23 cellular contexts compared by ENCODE assay signal in the genomic region with DNA sequence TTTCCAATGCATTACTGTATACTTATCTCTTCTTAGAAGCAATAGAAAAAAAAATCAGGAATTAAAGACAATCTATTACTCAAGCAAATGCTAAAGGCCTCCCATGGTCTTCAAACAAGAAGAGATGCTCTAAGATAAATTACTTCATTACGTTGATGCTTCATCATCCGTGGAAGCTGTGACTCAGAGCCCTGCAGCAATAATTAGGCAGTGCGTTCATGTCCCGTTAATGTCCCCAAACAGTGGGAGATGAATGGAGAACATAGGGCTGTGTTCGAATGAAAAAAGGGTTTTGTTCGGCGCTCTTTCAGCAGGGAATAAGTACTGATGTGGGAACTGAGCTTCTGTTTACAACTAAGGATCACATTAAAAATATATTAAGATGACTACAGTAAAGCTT. TPM values are rescaled to one million over a fixed set of nuclear protein-coding genes. Genes with fewer than 3 reads are reported as not detected.
DNase-seq lines count a peak whose midpoint lies in the region; ATAC-seq and TF ChIP-seq lines count a peak whose summit lies in the region.
"Had no signal": no experiment of that assay in that cellular context is flagged by ENCODE, and none has a peak within 500 bp of the region (broad histone marks: within the 10 kb centered on the region; RNA-seq: fewer than 3 reads in every experiment).

No MANE protein-coding gene starts in this region.

- H3F3A ChIP-seq in GM23338 (replicated peaks; ENCODE audit: low read depth), result no peaks in the 10 kb centered on the region

- ATAC-seq in GM23338 (no peak), heart left ventricle (no peak), GM19351 (IDR thresholded peaks at IDR 0.05; ENCODE audit: unreplicated experiment) (no peak), GM19324 (IDR thresholded peaks at IDR 0.05; ENCODE audit: low FRiP score, unreplicated experiment) (no peak)
- ATAC-seq: activated CD4-positive, alpha-beta T cell treated with anti-CD3 and anti-CD28 coated beads for 36 hours; T-cell had no signal

- no peak overlapping the region for H3K4me3 ChIP-seq in BE2C (ENCODE audit: low read depth, low read length)
- no peak overlapping the region for H3K4me3 ChIP-seq in GM23338
- H3K4me3 ChIP-seq in heart left ventricle, result no peak overlapping the region
- H3K4me3 ChIP-seq: tibial artery had no signal

- no peaks in the 10 kb centered on the region for H4K20me1 ChIP-seq in GM23338 (replicated peaks; ENCODE audit: insufficient read depth)

- H2AFZ ChIP-seq in GM23338, result peak overlapping the region; percentile 66

- H3K27me3 Mint-ChIP-seq in GM23338 (ENCODE audit: insufficient read depth, low read depth, poor library complexity), result peaks cover 7% of the 10 kb centered on the region

- H3K4me2 ChIP-seq in GM23338, result no peak overlapping the region

- 83 to 90% (median 87%) methylated on average over 7 of the region's 7 CpGs for WGBS in heart left ventricle, 4 donors

- H3K9me3 Mint-ChIP-seq in GM23338, result no peaks in the 10 kb centered on the region
- H3K9me3 Mint-ChIP-seq: stimulated activated naive CD8-positive, alpha-beta T cell treated with anti-CD3 and anti-CD28 coated beads, Interleukin-15, Interleukin-2, amounts not matched to agents 100 ng/mL and 50 ng/mL, for 24 hours had no signal

- H3K27me3 ChIP-seq in BE2C (no peaks in the 10 kb centered on the region), GM23338 (ENCODE audit: insufficient read depth) (no peaks in the 10 kb centered on the region), heart left ventricle (no peaks in the 10 kb centered on the region)
- H3K27me3 ChIP-seq: dorsolateral prefrontal cortex, tibial artery had no signal

- intact Hi-C loops in heart left ventricle (cut with DNase I), result loop anchor here in 1 of 10 donors (10.0 kb wide), 1 partner anchor 76 kb away; no protein-coding TSS in a partner anchor

- H3K36me3 ChIP-seq in BE2C (no peaks in the 10 kb centered on the region), GM23338 (ENCODE audit: insufficient read depth) (no peaks in the 10 kb centered on the region), heart left ventricle (no peaks in the 10 kb centered on the region)
- H3K36me3 ChIP-seq: tibial artery had no signal

- TF ChIP-seq CTCF in BE2C (IDR thresholded peaks at IDR 0.05; ENCODE audit: low read depth, low read length) (no peak), GM23338 (conservative IDR thresholded peaks at IDR 0.05; ENCODE audit: low read depth in 2 of 2) (no peak), heart left ventricle (IDR thresholded peaks at IDR 0.05) (no peak)

- H3K9me2 ChIP-seq in GM23338 (ENCODE audit: insufficient read depth), result peaks cover 4% of the 10 kb centered on the region; the same call in 1 of the 2 replicates

- no peaks in the 10 kb centered on the region for H3K79me2 ChIP-seq in GM23338 (replicated peaks; ENCODE audit: insufficient read depth)

- no peak for TF ChIP-seq POLR2A in heart left ventricle (IDR thresholded peaks at IDR 0.05)

- H3K4me1 ChIP-seq in BE2C (peaks cover 9% of the 10 kb centered on the region), GM23338 (ENCODE audit: insufficient read depth) (no peaks in the 10 kb centered on the region), heart left ventricle (peaks cover 0 to 12% (median 2%) of the 10 kb centered on the region in 12 donors)
- H3K4me1 ChIP-seq: tibial artery had no signal

- peak; percentile 54 for DNase-seq in BE2C
- DNase-seq in GM23338 (ENCODE audit: low spot score), result peak; percentile 10
- peak; percentile 17 for DNase-seq in T1000 (lab: John Stamatoyannopoulos, UW)
- peak; percentile 10 for DNase-seq in iPS-NIHi11 (ENCODE audit: low spot score)
- DNase-seq in stimulated activated naive CD4-positive, alpha-beta T cell (lab: John Stamatoyannopoulos, UW), result no peak
- DNase-seq in heart left ventricle, result no peak
- DNase-seq: activated CD4-positive, alpha-beta T cell treated with anti-CD3 and anti-CD28 coated beads for 36 hours; activated naive CD4-positive, alpha-beta T cell treated with anti-CD3 and anti-CD28 coated beads, Interleukin-2, amount 50 U/mL, for 16 hours; DMS79 treated with DMSO at 0.1 percent for 48 hours; dorsolateral prefrontal cortex; kidney glomerular epithelial cell; NCI-H1105 treated with DMSO at 0.1 percent for 48 hours; NCI-H774; occipital lobe; retina; SHP77 treated with DMSO at 0.1 percent for 48 hours; stimulated activated CD4-positive, alpha-beta T cell treated with anti-CD3 and anti-CD28 coated beads, Interleukin-4, amount 100 ng/mL, for 1 hour; T-cell had no signal

- no peaks in the 10 kb centered on the region for H3K4me1 Mint-ChIP-seq in GM23338
- H3K4me1 Mint-ChIP-seq: activated CD4-positive, alpha-beta T cell treated with anti-CD3 and anti-CD28 coated beads for 36 hours; T-cell had no signal

- H3K4me3 Mint-ChIP-seq in GM23338, result no peak overlapping the region
- H3K4me3 Mint-ChIP-seq: activated CD4-positive, alpha-beta T cell treated with anti-CD3 and anti-CD28 coated beads for 36 hours; stimulated activated naive CD8-positive, alpha-beta T cell treated with anti-CD3 and anti-CD28 coated beads, Interleukin-15, Interleukin-2, amounts not matched to agents 100 ng/mL and 50 ng/mL, for 24 hours; T-cell had no signal

- no peak overlapping the region for H3K27ac ChIP-seq in GM23338 (ENCODE audit: low read depth)
- no peak overlapping the region for H3K27ac ChIP-seq in heart left ventricle
- H3K27ac ChIP-seq: epithelial cell of prostate, tibial artery had no signal

- H3K9me3 ChIP-seq in BE2C (no peaks in the 10 kb centered on the region; the same call in 1 of the 2 replicates), heart left ventricle (peaks cover 0 to 10% (median 0%) of the 10 kb centered on the region in 12 donors)
- H3K9me3 ChIP-seq: tibial artery had no signal

- no peaks in the 10 kb centered on the region for H3K36me3 Mint-ChIP-seq in GM23338 (ENCODE audit: low read depth)

- H3K27ac Mint-ChIP-seq in GM23338, result no peak overlapping the region
- H3K27ac Mint-ChIP-seq: activated CD4-positive, alpha-beta T cell treated with anti-CD3 and anti-CD28 coated beads for 36 hours; stimulated activated naive CD8-positive, alpha-beta T cell treated with anti-CD3 and anti-CD28 coated beads, Interleukin-15, Interleukin-2, amounts not matched to agents 100 ng/mL and 50 ng/mL, for 24 hours; T-cell had no signal

TF ChIP-seq in GM23338, 12 proteins besides CTCF, POLR2A, EP300 and RAD21 (continues in another document):
- TF ChIP-seq JUNB (IDR thresholded peaks at IDR 0.05; ENCODE audit: unreplicated experiment), result no peak
- TF ChIP-seq EZH2phosphoT487 (IDR thresholded peaks at IDR 0.05; ENCODE audit: unreplicated experiment), result no peak
- TF ChIP-seq CREB1 (CRISPR knock-in tag; IDR thresholded peaks at IDR 0.05; ENCODE audit: low read depth), result no peak
- TF ChIP-seq STAT1 (IDR thresholded peaks at IDR 0.05; ENCODE audit: unreplicated experiment), result no peak
- TF ChIP-seq NANOG (IDR thresholded peaks at IDR 0.05; ENCODE audit: borderline replicate concordance), result no peak
- no peak for TF ChIP-seq ZNF114 (CRISPR knock-in tag; IDR thresholded peaks at IDR 0.05)
- no peak for TF ChIP-seq ZNF331 (CRISPR knock-in tag; IDR thresholded peaks at IDR 0.05; ENCODE audit: low read depth)

RNA-seq across cellular contexts. Expression of a gene that starts 15.9 kb away (rescaled TPM):
- polyA plus RNA-seq in BE2C (2012; ENCODE audit: insufficient read depth, insufficient read length, low read depth), result 55.1 TPM
- 86.1 and 91.6 TPM in 2 replicates for total RNA-seq in GM23338 (2014; rRNA removed; shearing (Covaris generic))
- 39.0 and 40.0 TPM in 2 replicates for polyA plus RNA-seq in GM23338 (2016; fragmentation: Nextera tagmentation; extraction: Ambion mirVana)
- total RNA-seq in heart left ventricle, result 10 to 100 TPM; 43.4 to 80.0 (median 74.5) TPM
- polyA plus RNA-seq in heart left ventricle, result 10 to 100 TPM; 19.9 to 68.9 TPM

RNA-seq across cellular contexts. Expression of a gene that starts 21.7 kb away (rescaled TPM):
- polyA plus RNA-seq in BE2C (2012; ENCODE audit: insufficient read depth, insufficient read length, low read depth), result 190 TPM
- 61.4 and 77.4 TPM in 2 replicates for total RNA-seq in GM23338 (2014; rRNA removed; shearing (Covaris generic))
- polyA plus RNA-seq in GM23338 (2016; fragmentation: Nextera tagmentation; extraction: Ambion mirVana) (53.2 and 54.4 TPM in 2 replicates), heart left ventricle (10 to 100 TPM; 32.2 to 65.3 TPM)
- total RNA-seq in heart left ventricle, result 10 to 100 TPM; 24.7 to 54.2 (median 40.7) TPM

Comparison
In these comparisons a context has a peak if more than half of its experiments do, and no peak if none do; other contexts are left out.
1. DNase-seq: peak in BE2C (single experiment), GM23338 (single experiment), T1000 (single experiment) and iPS-NIHi11 (single experiment); none in stimulated activated naive CD4-positive, alpha-beta T cell (0 of 6) and heart left ventricle (0 of 5).